In the genomic region with DNA sequence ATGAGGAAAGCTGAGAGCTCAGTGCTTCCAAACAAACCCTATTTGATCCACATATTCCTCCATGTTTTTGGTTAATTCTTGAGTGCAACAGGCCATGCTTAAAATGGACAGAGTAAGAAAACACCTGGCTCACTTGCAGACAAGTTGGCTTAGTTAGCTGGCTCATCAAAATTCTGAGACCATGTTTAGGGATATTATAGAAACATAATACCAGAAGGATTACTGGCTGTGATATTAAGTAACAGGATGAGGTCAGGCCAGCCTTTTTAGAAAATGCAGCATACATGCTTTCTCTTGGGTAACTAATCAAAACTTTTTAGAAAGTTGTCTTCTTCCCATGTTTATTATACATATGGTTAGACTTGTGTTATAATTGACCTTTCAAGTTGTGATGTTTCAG, we compare ENCODE assay signal across 7 cellular contexts.
"Had no signal": no experiment of that assay in that cellular context is flagged by ENCODE, and none has a peak within 500 bp of the region (broad histone marks: within the 10 kb centered on the region; RNA-seq: fewer than 3 reads in every experiment).

No MANE protein-coding gene starts in this region.

- H3K4me3 ChIP-seq: K562 had no signal

- ATAC-seq: HepG2, K562 had no signal

- DNase-seq: IMR-90, KBM-7, KG1 had no signal

- H3K27ac ChIP-seq: HL-60 had no signal

- FAIRE-seq: HepG2, HTR-8/SVneo, K562 had no signal
